ENCODE assay signal across 8 cellular contexts in genomic region chr5:172771439-172772111, GRCh38. TPM values are rescaled to one million over a fixed set of nuclear protein-coding genes. Genes with fewer than 3 reads are reported as not detected.
DNase-seq lines count a peak whose midpoint lies in the region; ATAC-seq and TF ChIP-seq lines count a peak whose summit lies in the region.

No MANE protein-coding gene starts in this region.

- peaks cover 3 to 22% (median 18%) of the 10 kb centered on the region in 7 donors for H3K9me3 Mint-ChIP-seq in CD14-positive monocyte

- H3K27me3 Mint-ChIP-seq in CD14-positive monocyte (ENCODE audit: low read depth in 3 of 3), result peaks cover 4 to 32% (median 12%) of the 10 kb centered on the region in 3 donors

- H3K27ac Mint-ChIP-seq in CD14-positive monocyte, result peak overlapping the region; percentile 99 to 100 (median 100)

- no peaks in the 10 kb centered on the region for H3K9me3 ChIP-seq in ovary

- peak overlapping the region; percentile 80 for H3K4me3 ChIP-seq in HFF-Myc (replicated peaks; ENCODE audit: low read depth, low read length)
- H3K4me3 ChIP-seq in fibroblast of mammary gland (ENCODE audit: control insufficient read depth, low read depth, low read length), result peak overlapping the region; percentile 39
- H3K4me3 ChIP-seq in ovary, result peak overlapping the region; percentile 38

- no peak for ATAC-seq in HG02678 (IDR thresholded peaks at IDR 0.05; ENCODE audit: unreplicated experiment)

- H3K36me3 ChIP-seq in ovary, result no peaks in the 10 kb centered on the region

- H3K4me1 Mint-ChIP-seq in CD14-positive monocyte, result peaks cover 52% of the 10 kb centered on the region

- TF ChIP-seq CTCF in CD14-positive monocyte (IDR thresholded peaks at IDR 0.05), result no peak
- no peak for TF ChIP-seq CTCF in HFF-Myc (IDR thresholded peaks at IDR 0.05; ENCODE audit: low read depth, low read length, missing control alignments)
- no peak for TF ChIP-seq CTCF in VCaP (conservative IDR thresholded peaks at IDR 0.05)
- TF ChIP-seq CTCF in fibroblast of mammary gland (conservative IDR thresholded peaks at IDR 0.05; ENCODE audit: control insufficient read depth, insufficient read depth, low read depth, low read length), result no peak
- no peak for TF ChIP-seq CTCF in ovary (IDR thresholded peaks at IDR 0.05)

- intact Hi-C loops in CD14-positive monocyte (cut with micrococcal nuclease) (loop anchor here (2.0 to 10.0 kb wide), 6 partner anchors 27 to 161 kb away; partner anchors contain the start of gene ERGIC1 (in 2 of the 2)), ovary (cut with DNase I) (loop anchor here in 3 of 4 donors (2.0 to 10.0 kb wide), 7 partner anchors 23 to 131 kb away; partner anchors contain the start of gene ERGIC1 (in 1 of the 3))

- peak overlapping the region; percentile 91 to 97 for H3K4me3 Mint-ChIP-seq in CD14-positive monocyte

- peaks cover 8% of the 10 kb centered on the region for H3K4me1 ChIP-seq in ovary (ENCODE audit: insufficient read depth)

- TF ChIP-seq POLR2A in ovary (IDR thresholded peaks at IDR 0.05), result no peak

- H3K27me3 ChIP-seq in ovary, result no peaks in the 10 kb centered on the region

- H3K36me3 Mint-ChIP-seq in CD14-positive monocyte, result peaks cover 52 to 58% of the 10 kb centered on the region in 2 donors

- H3K27ac ChIP-seq in VCaP (peak overlapping the region; percentile 88), ovary (peak overlapping the region; percentile 95 to 98)

- no peak for DNase-seq in CD14-positive monocyte (ENCODE audit: low spot score)
- DNase-seq in HFF-Myc (ENCODE audit: extremely low read depth, low read depth), result no peak
- no peak for DNase-seq in fibroblast of mammary gland (ENCODE audit: low read depth)
- DNase-seq in ovary, result no peak
- no peak for DNase-seq in activated effector memory CD4-positive, alpha-beta T cell treated with anti-CD3 and anti-CD28 coated beads, Interleukin-2, amount 50 U/mL, for 16 hours
- no peak for DNase-seq in hepatic stellate cell (ENCODE audit: low spot score)

- TF ChIP-seq EP300 in ovary (IDR thresholded peaks at IDR 0.05), result no peak

- WGBS in ovary, 3 donors, result 1 to 2% (median 1%) methylated on average over 33 to 40 of the region's 40 CpGs

RNA-seq across cellular contexts. Expression of gene DUSP1, which starts 0.6 kb away (rescaled TPM):
- polyA plus RNA-seq in CD14-positive monocyte, result 1,000 to 10,000 TPM; 1,963 to 3,954 TPM
- 1,000 to 10,000 TPM in 2 of 7 donors, 100 to 1,000 TPM in 5; 112 to 2,672 (median 185) TPM for total RNA-seq in ovary
- 100 to 1,000 TPM; 201 to 248 TPM for polyA plus RNA-seq in ovary

Comparison
In these comparisons a context has a peak if more than half of its experiments do, and no peak if none do; other contexts are left out.
1. RNA of gene DUSP1, which starts 0.6 kb away (polyA plus RNA-seq): 1,963 to 3,954 TPM in CD14-positive monocyte; 201 to 248 TPM in ovary; every median in the first group is over 4 times any median in the second.
2. Peak in every context shown above with its lines, with median percentiles within 50 percentile points of each other: H3K4me3 ChIP-seq.